ENCODE assay signal across 1 cellular context in the genomic region with DNA sequence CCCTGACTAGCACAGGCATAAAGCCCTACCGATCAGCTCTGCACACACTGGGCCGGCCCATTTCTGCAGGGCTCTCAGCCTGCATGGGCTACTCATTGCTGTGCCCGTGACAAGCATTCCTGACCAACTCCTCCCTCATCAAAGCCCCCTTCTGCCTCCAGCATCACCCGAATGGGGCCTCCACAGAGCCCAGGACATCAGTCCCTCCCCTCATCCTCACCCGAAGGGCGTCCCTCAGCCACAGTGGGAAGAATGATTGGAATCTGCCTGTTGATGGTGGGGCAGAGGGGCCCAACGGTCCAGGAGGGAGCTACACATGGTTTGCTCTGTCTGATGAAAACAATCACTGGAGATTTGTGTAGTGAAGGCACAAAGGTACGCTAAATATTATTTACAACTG.
TF ChIP-seq lines count a peak whose summit lies in the region.

No MANE protein-coding gene starts in this region.

TF ChIP-seq in K562, 482 proteins besides CTCF, POLR2A, EP300 and RAD21 (continued from another document):
- TF ChIP-seq, protein P1, sequence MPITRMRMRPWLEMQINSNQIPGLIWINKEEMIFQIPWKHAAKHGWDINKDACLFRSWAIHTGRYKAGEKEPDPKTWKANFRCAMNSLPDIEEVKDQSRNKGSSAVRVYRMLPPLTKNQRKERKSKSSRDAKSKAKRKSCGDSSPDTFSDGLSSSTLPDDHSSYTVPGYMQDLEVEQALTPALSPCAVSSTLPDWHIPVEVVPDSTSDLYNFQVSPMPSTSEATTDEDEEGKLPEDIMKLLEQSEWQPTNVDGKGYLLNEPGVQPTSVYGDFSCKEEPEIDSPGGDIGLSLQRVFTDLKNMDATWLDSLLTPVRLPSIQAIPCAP (CRISPR knock-in tag; IDR thresholded peaks at IDR 0.05; ENCODE audit: borderline replicate concordance), result no peak
- TF ChIP-seq BACH1 (tag; IDR thresholded peaks at IDR 0.05) (no peak), ADNP (tag; IDR thresholded peaks at IDR 0.05) (no peak), RBM17 (IDR thresholded peaks at IDR 0.05; ENCODE audit: borderline replicate concordance, low read depth, low read length) (no peak), MAFF (IDR thresholded peaks at IDR 0.05; ENCODE audit: low read length) (no peak), CHCHD3 (CRISPR knock-in tag; IDR thresholded peaks at IDR 0.05) (no peak), RBM25 (IDR thresholded peaks at IDR 0.05; ENCODE audit: low read depth, low read length, severe bottlenecking) (no peak), RUNX1 (IDR thresholded peaks at IDR 0.05; ENCODE audit: low read depth) (no peak)
- TF ChIP-seq, protein P2, sequence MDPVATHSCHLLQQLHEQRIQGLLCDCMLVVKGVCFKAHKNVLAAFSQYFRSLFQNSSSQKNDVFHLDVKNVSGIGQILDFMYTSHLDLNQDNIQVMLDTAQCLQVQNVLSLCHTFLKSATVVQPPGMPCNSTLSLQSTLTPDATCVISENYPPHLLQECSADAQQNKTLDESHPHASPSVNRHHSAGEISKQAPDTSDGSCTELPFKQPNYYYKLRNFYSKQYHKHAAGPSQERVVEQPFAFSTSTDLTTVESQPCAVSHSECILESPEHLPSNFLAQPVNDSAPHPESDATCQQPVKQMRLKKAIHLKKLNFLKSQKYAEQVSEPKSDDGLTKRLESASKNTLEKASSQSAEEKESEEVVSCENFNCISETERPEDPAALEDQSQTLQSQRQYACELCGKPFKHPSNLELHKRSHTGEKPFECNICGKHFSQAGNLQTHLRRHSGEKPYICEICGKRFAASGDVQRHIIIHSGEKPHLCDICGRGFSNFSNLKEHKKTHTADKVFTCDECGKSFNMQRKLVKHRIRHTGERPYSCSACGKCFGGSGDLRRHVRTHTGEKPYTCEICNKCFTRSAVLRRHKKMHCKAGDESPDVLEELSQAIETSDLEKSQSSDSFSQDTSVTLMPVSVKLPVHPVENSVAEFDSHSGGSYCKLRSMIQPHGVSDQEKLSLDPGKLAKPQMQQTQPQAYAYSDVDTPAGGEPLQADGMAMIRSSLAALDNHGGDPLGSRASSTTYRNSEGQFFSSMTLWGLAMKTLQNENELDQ (CRISPR knock-in tag; IDR thresholded peaks at IDR 0.05; ENCODE audit: borderline replicate concordance), result no peak
- TF ChIP-seq, protein P3, sequence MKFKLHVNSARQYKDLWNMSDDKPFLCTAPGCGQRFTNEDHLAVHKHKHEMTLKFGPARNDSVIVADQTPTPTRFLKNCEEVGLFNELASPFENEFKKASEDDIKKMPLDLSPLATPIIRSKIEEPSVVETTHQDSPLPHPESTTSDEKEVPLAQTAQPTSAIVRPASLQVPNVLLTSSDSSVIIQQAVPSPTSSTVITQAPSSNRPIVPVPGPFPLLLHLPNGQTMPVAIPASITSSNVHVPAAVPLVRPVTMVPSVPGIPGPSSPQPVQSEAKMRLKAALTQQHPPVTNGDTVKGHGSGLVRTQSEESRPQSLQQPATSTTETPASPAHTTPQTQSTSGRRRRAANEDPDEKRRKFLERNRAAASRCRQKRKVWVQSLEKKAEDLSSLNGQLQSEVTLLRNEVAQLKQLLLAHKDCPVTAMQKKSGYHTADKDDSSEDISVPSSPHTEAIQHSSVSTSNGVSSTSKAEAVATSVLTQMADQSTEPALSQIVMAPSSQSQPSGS (CRISPR knock-in tag; IDR thresholded peaks at IDR 0.05), result no peak
- TF ChIP-seq, protein P4, sequence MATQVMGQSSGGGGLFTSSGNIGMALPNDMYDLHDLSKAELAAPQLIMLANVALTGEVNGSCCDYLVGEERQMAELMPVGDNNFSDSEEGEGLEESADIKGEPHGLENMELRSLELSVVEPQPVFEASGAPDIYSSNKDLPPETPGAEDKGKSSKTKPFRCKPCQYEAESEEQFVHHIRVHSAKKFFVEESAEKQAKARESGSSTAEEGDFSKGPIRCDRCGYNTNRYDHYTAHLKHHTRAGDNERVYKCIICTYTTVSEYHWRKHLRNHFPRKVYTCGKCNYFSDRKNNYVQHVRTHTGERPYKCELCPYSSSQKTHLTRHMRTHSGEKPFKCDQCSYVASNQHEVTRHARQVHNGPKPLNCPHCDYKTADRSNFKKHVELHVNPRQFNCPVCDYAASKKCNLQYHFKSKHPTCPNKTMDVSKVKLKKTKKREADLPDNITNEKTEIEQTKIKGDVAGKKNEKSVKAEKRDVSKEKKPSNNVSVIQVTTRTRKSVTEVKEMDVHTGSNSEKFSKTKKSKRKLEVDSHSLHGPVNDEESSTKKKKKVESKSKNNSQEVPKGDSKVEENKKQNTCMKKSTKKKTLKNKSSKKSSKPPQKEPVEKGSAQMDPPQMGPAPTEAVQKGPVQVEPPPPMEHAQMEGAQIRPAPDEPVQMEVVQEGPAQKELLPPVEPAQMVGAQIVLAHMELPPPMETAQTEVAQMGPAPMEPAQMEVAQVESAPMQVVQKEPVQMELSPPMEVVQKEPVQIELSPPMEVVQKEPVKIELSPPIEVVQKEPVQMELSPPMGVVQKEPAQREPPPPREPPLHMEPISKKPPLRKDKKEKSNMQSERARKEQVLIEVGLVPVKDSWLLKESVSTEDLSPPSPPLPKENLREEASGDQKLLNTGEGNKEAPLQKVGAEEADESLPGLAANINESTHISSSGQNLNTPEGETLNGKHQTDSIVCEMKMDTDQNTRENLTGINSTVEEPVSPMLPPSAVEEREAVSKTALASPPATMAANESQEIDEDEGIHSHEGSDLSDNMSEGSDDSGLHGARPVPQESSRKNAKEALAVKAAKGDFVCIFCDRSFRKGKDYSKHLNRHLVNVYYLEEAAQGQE (CRISPR knock-in tag; IDR thresholded peaks at IDR 0.05; ENCODE audit: low read depth), result no peak
TF ChIP-seq in K562: peak in this region for 0.
